In genomic region chr1:161159915-161160248, GRCh38 we compare ENCODE assay signal across 8 cellular contexts. TPM values are rescaled to one million over a fixed set of nuclear protein-coding genes. Genes with fewer than 3 reads are reported as not detected.
DNase-seq lines count a peak whose midpoint lies in the region; ATAC-seq and TF ChIP-seq lines count a peak whose summit lies in the region.

No MANE protein-coding gene starts in this region.

- peaks cover 44% of the 10 kb centered on the region for H3K79me1 ChIP-seq in mesenchymal stem cell (replicated peaks; ENCODE audit: low read length, poor library complexity, severe bottlenecking)

- no peak for DNase-seq in heart left ventricle
- DNase-seq in Right ventricle myocardium inferior (ENCODE audit: missing footprints), result no peak
- DNase-seq in body of pancreas, result no peak
- no peak for DNase-seq in mesenchymal stem cell
- DNase-seq in DMS79 (lab: John Stamatoyannopoulos, UW), result no peak
- no peak for DNase-seq in effector CD4-positive, alpha-beta T cell

- peak overlapping the region; percentile 35 to 87 for H3K14ac ChIP-seq in mesenchymal stem cell (ENCODE audit: low read length in 2 of 2)

- peak overlapping the region; percentile 76 for H3K4me2 ChIP-seq in mesenchymal stem cell (ENCODE audit: low read length, poor library complexity, severe bottlenecking)

- peak overlapping the region in 1 of 2 experiments; percentile 40 for H3K23ac ChIP-seq in mesenchymal stem cell (ENCODE audit: low read length in 2 of 2)

- intact Hi-C loops in heart left ventricle (cut with DNase I), result loop anchor here in 1 of 10 donors (2.0 kb wide), 1 partner anchor 65 kb away; no protein-coding TSS in a partner anchor
- intact Hi-C loops in Right ventricle myocardium inferior (cut with DNase I), result no loop called here
- intact Hi-C loops in body of pancreas (cut with DNase I), result no loop called here

- H3K36me3 ChIP-seq in heart left ventricle (peaks cover 0 to 56% (median 44%) of the 10 kb centered on the region in 9 donors), body of pancreas (replicated peaks in 1 of 2; ENCODE audit: insufficient read depth in 1 of 2, low read depth in 2 of 2) (peaks cover 0 to 8% of the 10 kb centered on the region in 2 donors), mesenchymal stem cell (ENCODE audit: control insufficient read depth in 1 of 2, insufficient read depth in 2 of 2, low read depth in 1 of 2, low read length in 2 of 2) (peaks cover 47 to 60% of the 10 kb centered on the region in 2 experiments), urinary bladder (ENCODE audit: insufficient read depth) (no peaks in the 10 kb centered on the region)

- H3K18ac ChIP-seq in mesenchymal stem cell (ENCODE audit: low read depth in 1 of 2, low read length in 2 of 2), result peak overlapping the region; percentile 63 to 93

- no peak for ATAC-seq in heart left ventricle
- no peak for ATAC-seq in Right ventricle myocardium inferior
- no peak for ATAC-seq in body of pancreas
- no peak for ATAC-seq in HG03139 (IDR thresholded peaks at IDR 0.05; ENCODE audit: unreplicated experiment)

- no peak overlapping the region for H4K91ac ChIP-seq in mesenchymal stem cell (ENCODE audit: low read length)

- peak overlapping the region; percentile 91 for H3K9ac ChIP-seq in mesenchymal stem cell (ENCODE audit: low read length)

- no peaks in the 10 kb centered on the region for H3K27me3 ChIP-seq in heart left ventricle
- H3K27me3 ChIP-seq in body of pancreas, result no peaks in the 10 kb centered on the region
- H3K27me3 ChIP-seq in mesenchymal stem cell (ENCODE audit: control insufficient read depth in 1 of 2, insufficient read depth in 1 of 2, low read length in 2 of 2), result no peaks in the 10 kb centered on the region

- H2BK5ac ChIP-seq in mesenchymal stem cell (ENCODE audit: low read depth, low read length, poor library complexity, severe bottlenecking), result no peak overlapping the region

- H3K27ac ChIP-seq in heart left ventricle (peak overlapping the region; percentile 72 to 95 (median 88)), body of pancreas (peak overlapping the region; percentile 57 to 85 (median 79)), mesenchymal stem cell (ENCODE audit: low read length, poor library complexity, severe bottlenecking) (no peak overlapping the region), urinary bladder (ENCODE audit: low read depth) (peak overlapping the region; percentile 61)

- H2AFZ ChIP-seq in mesenchymal stem cell (ENCODE audit: low read depth, low read length), result peak overlapping the region; percentile 64

- TF ChIP-seq POLR2A in heart left ventricle (IDR thresholded peaks at IDR 0.05) (no peak), body of pancreas (IDR thresholded peaks at IDR 0.05) (no peak)

- H3K4me3 ChIP-seq in heart left ventricle (peak overlapping the region; percentile 67 to 97 (median 89)), body of pancreas (peak overlapping the region; percentile 80 to 91), mesenchymal stem cell (ENCODE audit: insufficient read depth in 1 of 2, low read depth in 1 of 2, low read length in 2 of 2) (peak overlapping the region; percentile 84 to 92), urinary bladder (ENCODE audit: low read depth, low read length) (peak overlapping the region; percentile 94)

- peak overlapping the region; percentile 74 for H2BK120ac ChIP-seq in mesenchymal stem cell (ENCODE audit: low read depth, low read length)

- H4K8ac ChIP-seq in mesenchymal stem cell (ENCODE audit: low read length), result peak overlapping the region; percentile 96

- peaks cover 0 to 41% (median 28%) of the 10 kb centered on the region in 12 donors for H3K4me1 ChIP-seq in heart left ventricle
- peaks cover 43% of the 10 kb centered on the region for H3K4me1 ChIP-seq in body of pancreas
- H3K4me1 ChIP-seq in mesenchymal stem cell (ENCODE audit: control insufficient read depth, insufficient read depth, low read depth, low read length), result peaks cover 22% of the 10 kb centered on the region
- no peaks in the 10 kb centered on the region for H3K4me1 ChIP-seq in urinary bladder (ENCODE audit: insufficient read depth)

- TF ChIP-seq CTCF in heart left ventricle (IDR thresholded peaks at IDR 0.05) (no peak), body of pancreas (IDR thresholded peaks at IDR 0.05) (no peak)

- H2BK15ac ChIP-seq in mesenchymal stem cell (ENCODE audit: low read depth, poor library complexity, severe bottlenecking), result no peak overlapping the region

- H3K9me3 ChIP-seq in heart left ventricle (no peaks in the 10 kb centered on the region), body of pancreas (no peaks in the 10 kb centered on the region), mesenchymal stem cell (ENCODE audit: control insufficient read depth, low read length) (no peaks in the 10 kb centered on the region)

- peak overlapping the region; percentile 57 to 83 for H3K4ac ChIP-seq in mesenchymal stem cell (ENCODE audit: low read depth in 1 of 2, low read length in 2 of 2)

- H2AK5ac ChIP-seq in mesenchymal stem cell (ENCODE audit: low read length, severe bottlenecking), result no peak overlapping the region

- H2BK12ac ChIP-seq in mesenchymal stem cell (ENCODE audit: low read length in 2 of 2), result no peak overlapping the region

- WGBS in heart left ventricle, 4 donors, result 3 to 5% (median 4%) methylated on average over 11 of the region's 11 CpGs
- WGBS in body of pancreas, 2 donors, result 3 to 6% methylated on average over 11 of the region's 11 CpGs
- 11% methylated on average over 9 of the region's 11 CpGs for WGBS in mesenchymal stem cell
- WGBS in urinary bladder, result 4% methylated on average over 11 of the region's 11 CpGs

RNA-seq across cellular contexts. Expression of gene USP21, which starts 0.6 kb away (rescaled TPM):
- total RNA-seq in heart left ventricle (10 to 100 TPM; 12.3 to 20.0 (median 14.6) TPM), Right ventricle myocardium inferior (19.5 TPM), body of pancreas (10 to 100 TPM; 17.8 to 21.0 TPM), urinary bladder (12.5 TPM)
- polyA plus RNA-seq in heart left ventricle (10 to 100 TPM; 13.0 TPM), urinary bladder (28.4 TPM)
- polyA plus RNA-seq in mesenchymal stem cell (2013, experiment 1 of 2), result 13.9 TPM
- polyA plus RNA-seq in mesenchymal stem cell (2013, experiment 2 of 2), result 14.1 TPM

RNA-seq across cellular contexts. Expression of gene UFC1, which starts 6.1 kb away (rescaled TPM):
- total RNA-seq in heart left ventricle (10 to 100 TPM; 54.4 to 86.9 (median 73.2) TPM), Right ventricle myocardium inferior (82.8 TPM), body of pancreas (10 to 100 TPM; 33.6 to 48.8 TPM), urinary bladder (82.4 TPM)
- polyA plus RNA-seq in heart left ventricle (100 to 1,000 TPM in 1 of 2 donors, 10 to 100 TPM in 1; 60.7 to 131 TPM), urinary bladder (119 TPM)
- polyA plus RNA-seq in mesenchymal stem cell (2013, experiment 1 of 2), result 107 TPM
- polyA plus RNA-seq in mesenchymal stem cell (2013, experiment 2 of 2), result 103 TPM

RNA-seq across cellular contexts. Expression of gene PPOX, which starts 6.3 kb away (rescaled TPM):
- 10 to 100 TPM in 8 of 9 donors, 1 to 10 TPM in 1; 9.7 to 16.7 (median 13.7) TPM for total RNA-seq in heart left ventricle
- polyA plus RNA-seq in heart left ventricle, result 10 to 100 TPM; 10.7 to 24.3 TPM
- total RNA-seq in Right ventricle myocardium inferior, result 13.5 TPM
- 10 to 100 TPM; 16.2 to 18.9 TPM for total RNA-seq in body of pancreas
- polyA plus RNA-seq in mesenchymal stem cell (2013, experiment 1 of 2), result 9.8 TPM
- 8.2 TPM for polyA plus RNA-seq in mesenchymal stem cell (2013, experiment 2 of 2)
- total RNA-seq in urinary bladder, result 13.9 TPM
- polyA plus RNA-seq in urinary bladder, result 25.9 TPM

RNA-seq across cellular contexts. Expression of gene B4GALT3, which starts 17.4 kb away (rescaled TPM):
- total RNA-seq in heart left ventricle (10 to 100 TPM; 18.2 to 34.1 (median 22.4) TPM), Right ventricle myocardium inferior (20.9 TPM), body of pancreas (10 to 100 TPM; 20.2 to 29.3 TPM), urinary bladder (15.3 TPM)
- polyA plus RNA-seq in heart left ventricle (10 to 100 TPM; 13.4 to 40.8 TPM), urinary bladder (21.5 TPM)
- polyA plus RNA-seq in mesenchymal stem cell (2013, experiment 1 of 2), result 34.5 TPM
- polyA plus RNA-seq in mesenchymal stem cell (2013, experiment 2 of 2), result 34.5 TPM

RNA-seq across cellular contexts. Expression of gene DEDD, which starts 27.4 kb away (rescaled TPM):
- 10 to 100 TPM; 20.8 to 36.0 (median 26.5) TPM for total RNA-seq in heart left ventricle
- 10 to 100 TPM; 13.8 to 38.8 TPM for polyA plus RNA-seq in heart left ventricle
- total RNA-seq in Right ventricle myocardium inferior, result 29.2 TPM
- total RNA-seq in body of pancreas, result 10 to 100 TPM; 12.9 to 15.8 TPM
- polyA plus RNA-seq in mesenchymal stem cell (2013, experiment 1 of 2), result 23.9 TPM
- 25.8 TPM for polyA plus RNA-seq in mesenchymal stem cell (2013, experiment 2 of 2)
- 16.9 TPM for total RNA-seq in urinary bladder
- polyA plus RNA-seq in urinary bladder, result 43.0 TPM
